ENCODE assay signal across 33 cellular contexts in the genomic region with DNA sequence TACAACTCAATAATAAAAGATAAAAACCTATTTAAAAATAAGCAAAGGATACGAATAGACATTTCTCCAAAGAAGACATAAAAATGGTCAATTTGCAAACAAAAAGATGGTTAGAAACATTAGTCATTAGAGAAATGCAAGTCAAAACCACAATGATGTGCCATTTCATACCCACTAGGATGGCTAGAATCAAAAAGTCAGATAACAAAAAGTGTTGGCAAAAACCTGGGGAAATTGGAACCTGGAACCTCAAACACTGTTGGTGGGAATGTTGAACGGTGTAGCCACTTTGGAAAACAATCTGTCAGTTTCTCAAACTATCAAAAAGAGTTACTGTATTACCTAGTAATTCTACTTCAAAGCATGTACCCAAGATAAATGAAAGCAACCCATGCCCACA.
"Had no signal": no experiment of that assay in that cellular context is flagged by ENCODE, and none has a peak within 500 bp of the region (broad histone marks: within the 10 kb centered on the region; RNA-seq: fewer than 3 reads in every experiment).

No MANE protein-coding gene starts in this region.

- FAIRE-seq: astrocyte, bronchial epithelial cell had no signal

- H3K4me3 ChIP-seq: adrenal gland, ascending aorta, body of pancreas, breast epithelium, cardiac muscle cell had no signal

- H3K4me1 ChIP-seq: adrenal gland, ascending aorta, breast epithelium had no signal

- ATAC-seq: activated naive CD4-positive, alpha-beta T cell treated with anti-CD3 and anti-CD28 coated beads, Interleukin-2, amount 50 U/mL, for 72 hours; activated naive CD8-positive, alpha-beta T cell treated with anti-CD3 and anti-CD28 coated beads, Interleukin-2, amount 50 U/mL, for 24 hours; activated T-cell treated with anti-CD3 and anti-CD28 coated beads, Interleukin-2, amount 50 U/mL, for 4 hours; activated T-cell treated with anti-CD3 and anti-CD28 coated beads, Interleukin-2, amount 50 U/mL, for 72 hours; activated T-helper 17 cell treated with anti-CD3 and anti-CD28 coated beads, Interleukin-2, amount 50 U/mL, for 72 hours; body of pancreas had no signal

- H3K9me3 ChIP-seq: adrenal gland, ascending aorta, body of pancreas had no signal

- DNase-seq: activated effector memory CD4-positive, alpha-beta T cell treated with anti-CD3 and anti-CD28 coated beads, Interleukin-2, amount 50 U/mL, for 16 hours; activated effector memory CD4-positive, alpha-beta T cell treated with Interleukin-2 at 50 U/mL for 16 hours; activated gamma-delta T cell; activated gamma-delta T cell treated with Interleukin-2 at 50 U/mL for 16 hours; activated naive CD4-positive, alpha-beta T cell; activated naive CD4-positive, alpha-beta T cell treated with anti-CD3 and anti-CD28 coated beads for 36 hours; activated naive CD4-positive, alpha-beta T cell treated with anti-CD3 and anti-CD28 coated beads, Interleukin-2, amount 10 ng/mL, durations not matched to agents 7 days and 5 days; activated naive CD4-positive, alpha-beta T cell treated with anti-CD3 and anti-CD28 coated beads, Interleukin-2, amount 50 U/mL, for 16 hours; activated naive CD4-positive, alpha-beta T cell treated with Interleukin-2 at 50 U/mL for 16 hours; activated naive CD8-positive, alpha-beta T cell treated with anti-CD3 and anti-CD28 coated beads for 36 hours; activated naive CD8-positive, alpha-beta T cell treated with anti-CD3 and anti-CD28 coated beads, Interleukin-2, amount 10 ng/mL, durations not matched to agents 7 days and 5 days; activated naive CD8-positive, alpha-beta T cell treated with anti-CD3 and anti-CD28 coated beads, Interleukin-2, amount 50 U/mL, for 24 hours; activated T-cell treated with anti-CD3 and anti-CD28 coated beads, Interleukin-2, amount 50 U/mL, for 24 hours; activated T-cell treated with anti-CD3 and anti-CD28 coated beads, Interleukin-2, amount 50 U/mL, for 4 hours; activated T-cell treated with anti-CD3 and anti-CD28 coated beads, Interleukin-2, amount 50 U/mL, for 48 hours; activated T-cell treated with anti-CD3 and anti-CD28 coated beads, Interleukin-2, amount 50 U/mL, for 72 hours; adrenal gland; amniotic stem cell; amygdala; anterior cingulate cortex; aorta; body of pancreas; brain microvascular endothelial cell; caudate nucleus; central memory CD4-positive, alpha-beta T cell; cerebellar nuclear complex had no signal

- H3K27ac ChIP-seq: adrenal gland, ascending aorta, body of pancreas, brain microvascular endothelial cell, breast epithelium, cardiac muscle cell had no signal

- H3K36me3 ChIP-seq: adrenal gland, ascending aorta, brain microvascular endothelial cell, breast epithelium, cardiac muscle cell had no signal
